20 cellular contexts compared by ENCODE assay signal in the genomic region with DNA sequence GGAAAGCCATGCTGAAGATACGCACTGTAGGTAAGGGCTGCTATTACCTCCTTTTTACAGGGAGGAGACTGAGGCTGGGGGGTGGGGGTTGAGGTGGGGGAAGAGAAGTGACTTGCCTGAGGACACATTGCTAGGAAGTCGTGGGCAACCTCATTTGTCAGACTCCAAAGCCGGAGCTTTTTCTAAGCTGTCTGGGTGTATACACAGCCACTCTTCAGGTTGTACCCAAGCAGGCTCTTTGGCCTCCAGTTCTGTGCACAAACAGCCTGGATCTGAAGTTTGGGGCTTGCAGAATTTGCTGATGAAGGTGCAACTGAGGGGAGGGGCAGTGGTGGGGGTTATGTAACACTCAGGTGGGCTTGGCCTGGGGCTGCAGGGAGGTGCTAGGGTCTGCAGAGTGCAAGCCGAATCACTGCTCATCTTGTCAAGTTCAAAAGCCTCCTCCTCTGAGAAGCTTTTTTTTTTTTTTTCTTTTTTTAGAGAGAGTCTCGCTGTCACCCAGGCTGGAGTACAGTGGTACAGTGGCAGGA. TPM values are rescaled to one million over a fixed set of nuclear protein-coding genes. Genes with fewer than 3 reads are reported as not detected.
"Had no signal": no experiment of that assay in that cellular context is flagged by ENCODE, and none has a peak within 500 bp of the region (broad histone marks: within the 10 kb centered on the region; RNA-seq: fewer than 3 reads in every experiment).

No MANE protein-coding gene starts in this region.

- H3K4me3 ChIP-seq: adrenal gland, PC-9 had no signal

- H3K27ac ChIP-seq: adrenal gland, KMS-11, PC-9, RWPE1 had no signal

- H3K36me3 Mint-ChIP-seq: activated CD8-positive, alpha-beta memory T cell treated with anti-CD3 and anti-CD28 coated beads, Interleukin-2, amount 10 ng/mL, durations not matched to agents 7 days and 5 days; activated naive CD4-positive, alpha-beta T cell treated with anti-CD3 and anti-CD28 coated beads, Interleukin-2, amount 50 U/mL, for 72 hours; brain; T-cell; WTC11 had no signal

- H3K9ac ChIP-seq: KMS-11 had no signal

- H3K9me3 Mint-ChIP-seq: activated CD4-positive, alpha-beta T cell treated with anti-CD3 and anti-CD28 coated beads, Interleukin-2, amount 10 ng/mL, durations not matched to agents 7 days and 5 days; activated naive CD4-positive, alpha-beta T cell treated with anti-CD3 and anti-CD28 coated beads for 36 hours; activated naive CD4-positive, alpha-beta T cell treated with anti-CD3 and anti-CD28 coated beads, Interleukin-2, amount 50 U/mL, for 72 hours; activated T-helper 17 cell treated with anti-CD3 and anti-CD28 coated beads, Interleukin-2, amount 50 U/mL, for 72 hours; T-cell; WTC11 had no signal

- H3K4me3 Mint-ChIP-seq: activated CD4-positive, alpha-beta T cell treated with anti-CD3 and anti-CD28 coated beads for 36 hours; activated CD4-positive, alpha-beta T cell treated with anti-CD3 and anti-CD28 coated beads, Interleukin-2, amount 10 ng/mL, durations not matched to agents 7 days and 5 days; activated CD8-positive, alpha-beta memory T cell treated with anti-CD3 and anti-CD28 coated beads, Interleukin-2, amount 10 ng/mL, durations not matched to agents 7 days and 5 days; activated naive CD4-positive, alpha-beta T cell treated with anti-CD3 and anti-CD28 coated beads for 36 hours; activated T-helper 17 cell treated with anti-CD3 and anti-CD28 coated beads, Interleukin-2, amount 50 U/mL, for 72 hours; brain; T-cell; T-helper 17 cell; WTC11 had no signal

- H3K27ac Mint-ChIP-seq: activated CD4-positive, alpha-beta T cell treated with anti-CD3 and anti-CD28 coated beads for 36 hours; activated CD4-positive, alpha-beta T cell treated with anti-CD3 and anti-CD28 coated beads, Interleukin-2, amount 10 ng/mL, durations not matched to agents 7 days and 5 days; activated CD8-positive, alpha-beta memory T cell treated with anti-CD3 and anti-CD28 coated beads, Interleukin-2, amount 10 ng/mL, durations not matched to agents 7 days and 5 days; activated naive CD4-positive, alpha-beta T cell treated with anti-CD3 and anti-CD28 coated beads for 36 hours; activated naive CD4-positive, alpha-beta T cell treated with anti-CD3 and anti-CD28 coated beads, Interleukin-2, amount 50 U/mL, for 72 hours; activated T-helper 17 cell treated with anti-CD3 and anti-CD28 coated beads, Interleukin-2, amount 50 U/mL, for 72 hours; T-cell; T-helper 17 cell; WTC11 had no signal

- DNase-seq: NCI-H1436 treated with DMSO at 0.1 percent for 48 hours, NCI-H524 treated with DMSO at 0.1 percent for 48 hours, SIG-M5 had no signal

- H3K36me3 ChIP-seq: adrenal gland had no signal

- H3K9me3 ChIP-seq: adrenal gland had no signal

- H3K27me3 ChIP-seq: adrenal gland had no signal

- H3K4me1 Mint-ChIP-seq: activated CD4-positive, alpha-beta T cell treated with anti-CD3 and anti-CD28 coated beads for 36 hours; activated T-helper 17 cell treated with anti-CD3 and anti-CD28 coated beads, Interleukin-2, amount 50 U/mL, for 72 hours had no signal

RNA-seq across cellular contexts. Expression of gene TINAGL1, which starts 16.9 kb away (rescaled TPM):
- total RNA-seq: activated CD4-positive, alpha-beta T cell treated with anti-CD3 and anti-CD28 coated beads for 36 hours; activated CD4-positive, alpha-beta T cell treated with anti-CD3 and anti-CD28 coated beads, Interleukin-2, amount 10 ng/mL, durations not matched to agents 7 days and 5 days; activated CD8-positive, alpha-beta memory T cell treated with anti-CD3 and anti-CD28 coated beads, Interleukin-2, amount 10 ng/mL, durations not matched to agents 7 days and 5 days; activated naive CD4-positive, alpha-beta T cell treated with anti-CD3 and anti-CD28 coated beads for 36 hours; activated naive CD4-positive, alpha-beta T cell treated with anti-CD3 and anti-CD28 coated beads, Interleukin-2, amount 50 U/mL, for 72 hours; activated T-helper 17 cell treated with anti-CD3 and anti-CD28 coated beads, Interleukin-2, amount 50 U/mL, for 72 hours; LHCN-M2; SK-MEL-5; T-helper 17 cell had no signal

RNA-seq across cellular contexts. Expression of gene HCRTR1, which starts 24.3 kb away (rescaled TPM):
- total RNA-seq: activated CD4-positive, alpha-beta T cell treated with anti-CD3 and anti-CD28 coated beads for 36 hours; activated CD4-positive, alpha-beta T cell treated with anti-CD3 and anti-CD28 coated beads, Interleukin-2, amount 10 ng/mL, durations not matched to agents 7 days and 5 days; activated CD8-positive, alpha-beta memory T cell treated with anti-CD3 and anti-CD28 coated beads, Interleukin-2, amount 10 ng/mL, durations not matched to agents 7 days and 5 days; activated naive CD4-positive, alpha-beta T cell treated with anti-CD3 and anti-CD28 coated beads for 36 hours; activated naive CD4-positive, alpha-beta T cell treated with anti-CD3 and anti-CD28 coated beads, Interleukin-2, amount 50 U/mL, for 72 hours; activated T-helper 17 cell treated with anti-CD3 and anti-CD28 coated beads, Interleukin-2, amount 50 U/mL, for 72 hours; LHCN-M2; NCI-H460; PC-9; SK-MEL-5; T-cell; T-helper 17 cell had no signal
